ENCODE assay signal across 25 cellular contexts in the genomic region with DNA sequence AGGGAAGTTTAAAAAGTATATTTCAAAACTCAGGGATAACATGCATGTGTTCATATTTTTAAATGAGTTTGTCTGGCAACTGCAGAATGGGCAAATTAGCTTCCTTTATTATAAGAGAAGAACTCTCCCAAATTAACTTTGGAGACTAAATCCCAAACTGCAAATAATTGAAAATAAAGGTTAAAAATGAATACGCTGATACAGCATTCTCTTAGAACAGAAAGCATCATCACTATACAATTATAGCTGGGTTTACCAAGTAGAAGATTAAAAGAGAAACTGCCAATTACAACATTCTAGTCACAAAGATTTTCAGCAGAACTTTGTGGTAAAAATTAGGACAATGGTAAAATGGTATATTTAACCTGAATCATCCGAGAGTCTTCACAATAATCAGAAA.
DNase-seq lines count a peak whose midpoint lies in the region; ATAC-seq, FAIRE-seq and TF ChIP-seq lines count a peak whose summit lies in the region.
"Had no signal": no experiment of that assay in that cellular context is flagged by ENCODE, and none has a peak within 500 bp of the region (broad histone marks: within the 10 kb centered on the region; RNA-seq: fewer than 3 reads in every experiment).

No MANE protein-coding gene starts in this region.

- no peak for TF ChIP-seq POLR2A in A549 (IDR thresholded peaks at IDR 0.05; ENCODE audit: low read length)
- TF ChIP-seq POLR2A in IMR-90 (IDR thresholded peaks at IDR 0.05; ENCODE audit: low read depth, low read length): no peak
- TF ChIP-seq POLR2A in K562 (conservative IDR thresholded peaks at IDR 0.05): no peak

- H3K4ac ChIP-seq in IMR-90 (ENCODE audit: low read depth, low read length): no peak overlapping the region

- H3K36me3 ChIP-seq in IMR-90 (ENCODE audit: control insufficient read depth, insufficient read depth, low read length): no peaks in the 10 kb centered on the region
- H3K36me3 ChIP-seq in K562 (ENCODE audit: control insufficient read depth, insufficient read depth, low read length): no peaks in the 10 kb centered on the region
- H3K36me3 ChIP-seq: BLaER1 treated with 17β-estradiol and CSF1 and Interleukin-3, amounts not matched to agents 10 nM and 100 nM had no signal

- no peaks in the 10 kb centered on the region for H3K79me1 ChIP-seq in IMR-90 (ENCODE audit: low read depth in 1 of 2, low read length in 2 of 2)

- H4K20me1 ChIP-seq in IMR-90 (ENCODE audit: insufficient read depth, low read length) (no peaks in the 10 kb centered on the region), K562 (replicated peaks; ENCODE audit: control insufficient read depth, insufficient read depth, low read length) (no peaks in the 10 kb centered on the region)
- H4K20me1 ChIP-seq: BLaER1 treated with 17β-estradiol and CSF1 and Interleukin-3, amounts not matched to agents 10 nM and 100 nM had no signal

- H3K27ac ChIP-seq in A549 (no peak overlapping the region), IMR-90 (ENCODE audit: insufficient read depth, low read length) (no peak overlapping the region), K562 (ENCODE audit: extremely low read depth, low read depth, low read length) (no peak overlapping the region)
- H3K27ac ChIP-seq: BLaER1 treated with 17β-estradiol and CSF1 and Interleukin-3, amounts not matched to agents 10 nM and 100 nM; C4-2B had no signal

- H3K4me1 ChIP-seq in A549 (no peaks in the 10 kb centered on the region), IMR-90 (ENCODE audit: control insufficient read depth, insufficient read depth, low read length) (no peaks in the 10 kb centered on the region), K562 (replicated peaks in 1 of 2; ENCODE audit: control insufficient read depth in 2 of 2, insufficient read depth in 2 of 2, low read length in 2 of 2) (no peaks in the 10 kb centered on the region)
- H3K4me1 ChIP-seq: BLaER1 treated with 17β-estradiol and CSF1 and Interleukin-3, amounts not matched to agents 10 nM and 100 nM had no signal

- BruUV-seq in IMR-90 (replicated peaks; lab: Mats Ljungman, UMichigan) (no TSS peak), K562 (replicated peaks; lab: Mats Ljungman, UMichigan) (no TSS peak)

- H4K91ac ChIP-seq in IMR-90 (ENCODE audit: insufficient read depth, low read depth, low read length): no peak overlapping the region

- ATAC-seq in A549 (no peak), IMR-90 (ENCODE audit: low read depth) (no peak), K562 (no peak)
- ATAC-seq: CD8-positive, alpha-beta T cell; GM12878 had no signal

- H2AK9ac ChIP-seq in IMR-90 (replicated peaks; ENCODE audit: low read depth, low read length, poor library complexity): no peak overlapping the region

- no peak overlapping the region for H4K5ac ChIP-seq in IMR-90 (ENCODE audit: low read depth, low read length)

- H2BK15ac ChIP-seq in IMR-90 (ENCODE audit: low read depth, low read length): no peak overlapping the region

- in situ Hi-C loops in IMR-90 (cut with MboI; ENCODE audit: low sequenced_read_pairs) (no loop called here), K562 (cut with MboI) (no loop called here)

- H3K9ac ChIP-seq in IMR-90 (ENCODE audit: low read depth, low read length) (no peak overlapping the region), K562 (ENCODE audit: insufficient read depth in 1 of 2, low read depth in 2 of 2, low read length in 2 of 2) (no peak overlapping the region)
- H3K9ac ChIP-seq: BLaER1 treated with 17β-estradiol and CSF1 and Interleukin-3, amounts not matched to agents 10 nM and 100 nM had no signal

- no peak overlapping the region for H3K4me3 ChIP-seq in A549
- H3K4me3 ChIP-seq in IMR-90 (ENCODE audit: insufficient read depth, low read depth, low read length): no peak overlapping the region
- H3K4me3 ChIP-seq in K562: no peak overlapping the region
- H3K4me3 ChIP-seq: BLaER1 treated with 17β-estradiol and CSF1 and Interleukin-3, amounts not matched to agents 10 nM and 100 nM; GM12878 had no signal

- H2AK5ac ChIP-seq in IMR-90 (ENCODE audit: low read depth, low read length): no peak overlapping the region

- no peak overlapping the region for H2BK120ac ChIP-seq in IMR-90 (ENCODE audit: low read depth, low read length)

- CTCF ChIA-PET in A549 (lab: Yijun Ruan, JAX): no interaction called here
- CTCF ChIA-PET in IMR-90 (lab: Yijun Ruan, JAX): no interaction called here
- CTCF ChIA-PET in K562 (lab: Yijun Ruan, JAX; ENCODE audit: low intra/inter-chr PET ratio): no interaction called here

- H2AFZ ChIP-seq in IMR-90 (replicated peaks; ENCODE audit: low read length, poor library complexity) (no peak overlapping the region), K562 (ENCODE audit: low read depth, low read length) (no peak overlapping the region)

- TF ChIP-seq EP300 in A549 (IDR thresholded peaks at IDR 0.05) (no peak), K562 (IDR thresholded peaks at IDR 0.05; ENCODE audit: low read length) (no peak)

- H3K9me1 ChIP-seq in IMR-90 (ENCODE audit: insufficient read depth, low read length): no peaks in the 10 kb centered on the region
- no peaks in the 10 kb centered on the region for H3K9me1 ChIP-seq in K562 (ENCODE audit: control insufficient read depth, insufficient read depth, low read length)

- H3K79me2 ChIP-seq in K562 (ENCODE audit: control insufficient read depth, insufficient read depth, low read length): no peaks in the 10 kb centered on the region

- H3K14ac ChIP-seq in IMR-90 (replicated peaks; ENCODE audit: low read depth, low read length): no peak overlapping the region

- H2BK5ac ChIP-seq in IMR-90 (ENCODE audit: low read depth, low read length, poor library complexity, severe bottlenecking): no peak overlapping the region

- H4K8ac ChIP-seq in IMR-90 (ENCODE audit: low read depth in 2 of 2, low read length in 2 of 2): no peak overlapping the region

- no peak for TF ChIP-seq CTCF in A549 (IDR thresholded peaks at IDR 0.05)
- no peak for TF ChIP-seq CTCF in IMR-90 (conservative IDR thresholded peaks at IDR 0.05; ENCODE audit: low read depth, low read length)
- TF ChIP-seq CTCF in K562 (IDR thresholded peaks at IDR 0.05 in 2 of 3, conservative IDR thresholded peaks at IDR 0.05 in 1 of 3; ENCODE audit: insufficient read depth in 2 of 3, low read depth in 1 of 3, low read length in 3 of 3): no peak

- 20% methylated on average over 2 of the region's 2 CpGs for WGBS in A549 (ENCODE audit: missing lambda C conversion rate)
- no CpG with 5 or more reads among the region's 2 CpGs for WGBS in IMR-90 (ENCODE audit: extremely low coverage in 2 of 2, insufficient read length in 1 of 2), 2 experiments
- WGBS in K562 (ENCODE audit: insufficient coverage, low coverage, missing lambda C conversion rate): 4% methylated on average over 2 of the region's 2 CpGs

- H3K27me3 ChIP-seq in IMR-90 (ENCODE audit: control insufficient read depth, insufficient read depth, low read length) (no peaks in the 10 kb centered on the region), K562 (ENCODE audit: control insufficient read depth in 2 of 2, insufficient read depth in 2 of 2, low read length in 2 of 2) (no peaks in the 10 kb centered on the region)
- H3K27me3 ChIP-seq: BLaER1 treated with 17β-estradiol and CSF1 and Interleukin-3, amounts not matched to agents 10 nM and 100 nM had no signal

- H3K4me2 ChIP-seq in A549 (no peak overlapping the region), IMR-90 (ENCODE audit: low read depth, low read length) (no peak overlapping the region), K562 (ENCODE audit: insufficient read depth, low read length) (no peak overlapping the region)
- H3K4me2 ChIP-seq: BLaER1 treated with 17β-estradiol and CSF1 and Interleukin-3, amounts not matched to agents 10 nM and 100 nM had no signal

- no peak overlapping the region for H3K18ac ChIP-seq in IMR-90 (ENCODE audit: low read depth, low read length)

- no peak overlapping the region for H3K23ac ChIP-seq in IMR-90 (ENCODE audit: low read depth, low read length)

- dilution Hi-C loops in IMR-90 (cut with HindIII; ENCODE audit: low sequenced_read_pairs, unreplicated experiment): no loop called here

- DNase-seq in A549 (ENCODE audit: low read depth in 1 of 2, low spot score in 1 of 2): no peak
- no peak for DNase-seq in IMR-90
- DNase-seq in K562 (ENCODE audit: extremely low read depth in 1 of 4, low spot score in 3 of 4): no peak
- DNase-seq in inferior parietal cortex (ENCODE audit: extremely low spot score): no peak
- DNase-seq in effector CD8-positive, alpha-beta T cell (lab: John Stamatoyannopoulos, UW): no peak
- DNase-seq in activated T-cell treated with anti-CD3 and anti-CD28 coated beads, Interleukin-2, amount 50 U/mL, for 1 hour: no peak
- DNase-seq: 8988T; AML-193; Caco-2; Calu3; CD4-positive, alpha-beta T cell; CD8-positive, alpha-beta T cell; DMS 273 treated with DMSO at 0.1 percent for 48 hours; DMS153; DMS53; DMS79; DND-41; EL; GDM1 had no signal

- intact Hi-C loops in IMR-90 (cut with micrococcal nuclease): no loop called here
- intact Hi-C loops in K562 (cut with micrococcal nuclease): no loop called here

- H3K9me3 ChIP-seq in A549 (no peaks in the 10 kb centered on the region), IMR-90 (ENCODE audit: control insufficient read depth, insufficient read depth, low read length) (peaks cover 3% of the 10 kb centered on the region; the same call in 1 of the 2 replicates), K562 (replicated peaks; ENCODE audit: control insufficient read depth, insufficient read depth, low read depth, low read length) (no peaks in the 10 kb centered on the region)

- FAIRE-seq in A549 (lab: Jason Lieb, UNC): no peak
- no peak for FAIRE-seq in K562 (lab: Jason Lieb, UNC)
- FAIRE-seq: A204.1, GM12878, GM12892, GM18507 had no signal

- no peak for TF ChIP-seq RAD21 in A549 (conservative IDR thresholded peaks at IDR 0.05 in 1 of 2, IDR thresholded peaks at IDR 0.05 in 1 of 2)
- TF ChIP-seq RAD21 in IMR-90 (IDR thresholded peaks at IDR 0.05; ENCODE audit: low read length): no peak
- no peak for TF ChIP-seq RAD21 in K562 (CRISPR knock-in tag; conservative IDR thresholded peaks at IDR 0.05 in 1 of 2, IDR thresholded peaks at IDR 0.05 in 1 of 2)

- H3K56ac ChIP-seq in IMR-90 (ENCODE audit: extremely low read depth, insufficient read depth, low read length): no peak overlapping the region

- no peak overlapping the region for H2BK20ac ChIP-seq in IMR-90 (ENCODE audit: low read depth, low read length)

- POLR2A ChIA-PET in A549 (lab: Yijun Ruan, JAX): no interaction called here
- POLR2A ChIA-PET in IMR-90 (lab: Charles Lee; ENCODE audit: unreplicated experiment): no interaction called here
- POLR2A ChIA-PET in K562 (lab: Yijun Ruan, JAX): no interaction called here

TF ChIP-seq in A549, 52 proteins besides CTCF, POLR2A, EP300 and RAD21 (continues in another document):
- no peak for TF ChIP-seq MYC (IDR thresholded peaks at IDR 0.05; ENCODE audit: borderline replicate concordance, low read length)

TF ChIP-seq in IMR-90, 13 proteins besides CTCF, POLR2A, EP300 and RAD21 (continues in another document):
- peak; percentile 86 for TF ChIP-seq MAFK (IDR thresholded peaks at IDR 0.05; ENCODE audit: low read depth, low read length)

TF ChIP-seq in K562, 482 proteins besides CTCF, POLR2A, EP300 and RAD21:
- TF ChIP-seq C11orf30 (IDR thresholded peaks at IDR 0.05; ENCODE audit: low read depth): 0 out of 2 replicates have a peak, but pooled peaks have one; percentile 11
- TF ChIP-seq ZNF830 (CRISPR knock-in tag; IDR thresholded peaks at IDR 0.05): no peak
- TF ChIP-seq ZNF316 (IDR thresholded peaks at IDR 0.05): peak; percentile 34; the same call in 1 of the 2 replicates
